8 cellular contexts compared by ENCODE assay signal in genomic region chr12:8698830-8699330, GRCh38. TPM values are rescaled to one million over a fixed set of nuclear protein-coding genes. Genes with fewer than 3 reads are reported as not detected.
A peak's percentile ranks its signal among the peaks of the same experiment; 100 is the strongest.
DNase-seq lines count a peak whose midpoint lies in the region; ATAC-seq and TF ChIP-seq lines count a peak whose summit lies in the region.

No MANE protein-coding gene starts in this region.

- H3K27ac Mint-ChIP-seq in IgD-negative memory B cell, result peak overlapping the region; percentile 31 to 53 (median 38)
- peak overlapping the region; percentile 38 for H3K27ac Mint-ChIP-seq in central memory CD8-positive, alpha-beta T cell (ENCODE audit: low read depth)

- no peaks in the 10 kb centered on the region for H3K9me3 ChIP-seq in mucosa of rectum (ENCODE audit: control insufficient read depth in 2 of 2, low read length in 2 of 2)

- H3K36me3 Mint-ChIP-seq in IgD-negative memory B cell, result no peaks in the 10 kb centered on the region
- peaks cover 12% of the 10 kb centered on the region for H3K36me3 Mint-ChIP-seq in central memory CD8-positive, alpha-beta T cell (ENCODE audit: insufficient read depth)

- TF ChIP-seq CTCF in AG04449 (IDR thresholded peaks at IDR 0.05; ENCODE audit: insufficient read depth, low read length, missing control alignments), result no peak

- H3K4me1 Mint-ChIP-seq in IgD-negative memory B cell, result peaks cover 17 to 30% (median 23%) of the 10 kb centered on the region in 3 donors
- H3K4me1 Mint-ChIP-seq in central memory CD8-positive, alpha-beta T cell, result peaks cover 27% of the 10 kb centered on the region

- H3K27me3 Mint-ChIP-seq in IgD-negative memory B cell, result peaks cover 6% of the 10 kb centered on the region
- no peaks in the 10 kb centered on the region for H3K27me3 Mint-ChIP-seq in central memory CD8-positive, alpha-beta T cell

- peak overlapping the region; percentile 82 for H3K4me3 ChIP-seq in AG04449 (ENCODE audit: low read depth, low read length)
- H3K4me3 ChIP-seq in mucosa of rectum (ENCODE audit: low read length in 2 of 2), result peak overlapping the region; percentile 75 to 98

- H3K9ac ChIP-seq in mucosa of rectum (ENCODE audit: low read depth in 1 of 2, low read length in 2 of 2), result peak overlapping the region; percentile 7 to 79

- no peak overlapping the region for H3K27ac ChIP-seq in mucosa of rectum (ENCODE audit: low read depth in 2 of 2, low read length in 2 of 2)

- CTCF ChIA-PET in AG04449 (lab: Yijun Ruan, JAX), result no interaction called here

- DNase-seq in AG04449 (ENCODE audit: low read depth, low spot score) (no peak), HK-2 (ENCODE audit: unreplicated experiment) (no peak), mesenteric fat pad (ENCODE audit: low spot score) (no peak), NCI-H1436 (lab: John Stamatoyannopoulos, UW) (no peak)
- DNase-seq in central memory CD8-positive, alpha-beta T cell (ENCODE audit: low spot score in 2 of 2), result no peak

- H3K4me3 Mint-ChIP-seq in IgD-negative memory B cell, result peak overlapping the region; percentile 87 to 98 (median 92)
- peak overlapping the region; percentile 98 for H3K4me3 Mint-ChIP-seq in central memory CD8-positive, alpha-beta T cell

- no peaks in the 10 kb centered on the region for H3K36me3 ChIP-seq in mucosa of rectum (ENCODE audit: control insufficient read depth in 2 of 2, insufficient read depth in 2 of 2, low read length in 2 of 2)

- POLR2A ChIA-PET in AG04449 (lab: Yijun Ruan, JAX), result no interaction called here

- no peaks in the 10 kb centered on the region for H3K27me3 ChIP-seq in mucosa of rectum (ENCODE audit: control insufficient read depth in 2 of 2, insufficient read depth in 2 of 2, low read length in 2 of 2)

- no peak for ATAC-seq in central memory CD8-positive, alpha-beta T cell (replicated peaks; ENCODE audit: extremely low read depth, poor library complexity, severe bottlenecking)
- no peak for ATAC-seq in GM19397 (IDR thresholded peaks at IDR 0.05; ENCODE audit: unreplicated experiment)

- no peaks in the 10 kb centered on the region for H3K9me3 Mint-ChIP-seq in IgD-negative memory B cell
- no peaks in the 10 kb centered on the region for H3K9me3 Mint-ChIP-seq in central memory CD8-positive, alpha-beta T cell

- H3K4me1 ChIP-seq in mucosa of rectum (ENCODE audit: control insufficient read depth in 2 of 2, insufficient read depth in 2 of 2, low read length in 2 of 2), result peaks cover 3 to 7% of the 10 kb centered on the region in 2 donors

RNA-seq across cellular contexts. Expression of gene RIMKLB, which starts 1.1 kb away (rescaled TPM):
- 10.9 TPM for polyA plus RNA-seq in IgD-negative memory B cell
- 40.7 TPM for total RNA-seq in mesenteric fat pad

RNA-seq across cellular contexts. Expression of gene MFAP5, which starts 36.3 kb away (rescaled TPM):
- polyA plus RNA-seq in IgD-negative memory B cell, result not detected
- 147 TPM for total RNA-seq in mesenteric fat pad
